1 cellular context compared by ENCODE assay signal in the genomic region with DNA sequence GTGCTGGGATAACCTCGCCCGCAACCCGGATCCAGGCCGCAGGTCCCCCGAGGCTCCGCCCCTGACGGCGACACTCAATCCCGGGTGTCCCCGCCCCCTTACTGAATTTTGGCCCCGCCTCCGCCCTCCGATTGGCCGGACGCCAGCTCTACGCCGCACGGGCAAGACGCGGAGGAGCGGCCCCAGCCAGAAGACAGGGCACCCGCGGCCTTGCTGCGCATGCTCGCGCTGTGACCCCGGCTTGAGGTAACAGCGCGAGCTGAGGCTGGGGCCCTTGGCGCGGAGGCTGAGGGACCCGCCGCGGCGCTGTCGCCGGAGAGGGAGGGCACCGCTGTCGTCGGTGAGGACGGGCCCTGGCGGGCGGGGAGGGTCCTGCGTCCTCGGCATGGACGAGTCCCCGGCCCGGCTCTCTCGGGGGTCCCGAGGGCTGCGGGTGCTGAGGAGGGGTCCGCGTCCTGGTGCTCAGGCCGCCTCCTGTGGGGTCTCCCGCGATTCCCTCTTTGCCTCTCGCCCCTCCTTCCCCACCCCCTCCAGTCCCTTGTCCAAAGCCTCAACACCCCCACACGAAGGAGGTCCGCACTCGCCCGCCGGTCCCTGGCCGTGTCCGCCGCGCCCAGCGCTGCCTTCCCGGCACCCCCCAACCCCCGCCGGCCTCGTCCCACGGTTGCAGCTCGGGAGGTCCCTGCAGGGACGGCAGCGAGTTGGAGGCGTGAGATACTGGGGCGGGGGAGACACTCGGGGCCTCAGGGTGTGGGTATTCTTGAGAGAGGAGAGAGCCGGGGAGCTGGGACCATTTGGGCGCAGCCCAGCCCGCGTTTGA.
A peak's percentile ranks its signal among the peaks of the same experiment; 100 is the strongest.
TF ChIP-seq lines count a peak whose summit lies in the region.

A gene with protein sequence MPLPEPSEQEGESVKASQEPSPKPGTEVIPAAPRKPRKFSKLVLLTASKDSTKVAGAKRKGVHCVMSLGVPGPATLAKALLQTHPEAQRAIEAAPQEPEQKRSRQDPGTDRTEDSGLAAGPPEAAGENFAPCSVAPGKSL (plus strand): TSS at position 189 of the 820 bp plus-strand sequence. CDS start 13,235 bp downstream, outside the sequence.

TF ChIP-seq in HEK293, 187 proteins besides CTCF, POLR2A, EP300 and RAD21 (continued from another document):
- TF ChIP-seq, protein P1, sequence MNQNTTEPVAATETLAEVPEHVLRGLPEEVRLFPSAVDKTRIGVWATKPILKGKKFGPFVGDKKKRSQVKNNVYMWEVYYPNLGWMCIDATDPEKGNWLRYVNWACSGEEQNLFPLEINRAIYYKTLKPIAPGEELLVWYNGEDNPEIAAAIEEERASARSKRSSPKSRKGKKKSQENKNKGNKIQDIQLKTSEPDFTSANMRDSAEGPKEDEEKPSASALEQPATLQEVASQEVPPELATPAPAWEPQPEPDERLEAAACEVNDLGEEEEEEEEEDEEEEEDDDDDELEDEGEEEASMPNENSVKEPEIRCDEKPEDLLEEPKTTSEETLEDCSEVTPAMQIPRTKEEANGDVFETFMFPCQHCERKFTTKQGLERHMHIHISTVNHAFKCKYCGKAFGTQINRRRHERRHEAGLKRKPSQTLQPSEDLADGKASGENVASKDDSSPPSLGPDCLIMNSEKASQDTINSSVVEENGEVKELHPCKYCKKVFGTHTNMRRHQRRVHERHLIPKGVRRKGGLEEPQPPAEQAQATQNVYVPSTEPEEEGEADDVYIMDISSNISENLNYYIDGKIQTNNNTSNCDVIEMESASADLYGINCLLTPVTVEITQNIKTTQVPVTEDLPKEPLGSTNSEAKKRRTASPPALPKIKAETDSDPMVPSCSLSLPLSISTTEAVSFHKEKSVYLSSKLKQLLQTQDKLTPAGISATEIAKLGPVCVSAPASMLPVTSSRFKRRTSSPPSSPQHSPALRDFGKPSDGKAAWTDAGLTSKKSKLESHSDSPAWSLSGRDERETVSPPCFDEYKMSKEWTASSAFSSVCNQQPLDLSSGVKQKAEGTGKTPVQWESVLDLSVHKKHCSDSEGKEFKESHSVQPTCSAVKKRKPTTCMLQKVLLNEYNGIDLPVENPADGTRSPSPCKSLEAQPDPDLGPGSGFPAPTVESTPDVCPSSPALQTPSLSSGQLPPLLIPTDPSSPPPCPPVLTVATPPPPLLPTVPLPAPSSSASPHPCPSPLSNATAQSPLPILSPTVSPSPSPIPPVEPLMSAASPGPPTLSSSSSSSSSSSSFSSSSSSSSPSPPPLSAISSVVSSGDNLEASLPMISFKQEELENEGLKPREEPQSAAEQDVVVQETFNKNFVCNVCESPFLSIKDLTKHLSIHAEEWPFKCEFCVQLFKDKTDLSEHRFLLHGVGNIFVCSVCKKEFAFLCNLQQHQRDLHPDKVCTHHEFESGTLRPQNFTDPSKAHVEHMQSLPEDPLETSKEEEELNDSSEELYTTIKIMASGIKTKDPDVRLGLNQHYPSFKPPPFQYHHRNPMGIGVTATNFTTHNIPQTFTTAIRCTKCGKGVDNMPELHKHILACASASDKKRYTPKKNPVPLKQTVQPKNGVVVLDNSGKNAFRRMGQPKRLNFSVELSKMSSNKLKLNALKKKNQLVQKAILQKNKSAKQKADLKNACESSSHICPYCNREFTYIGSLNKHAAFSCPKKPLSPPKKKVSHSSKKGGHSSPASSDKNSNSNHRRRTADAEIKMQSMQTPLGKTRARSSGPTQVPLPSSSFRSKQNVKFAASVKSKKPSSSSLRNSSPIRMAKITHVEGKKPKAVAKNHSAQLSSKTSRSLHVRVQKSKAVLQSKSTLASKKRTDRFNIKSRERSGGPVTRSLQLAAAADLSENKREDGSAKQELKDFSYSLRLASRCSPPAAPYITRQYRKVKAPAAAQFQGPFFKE (tag by site-specific recombination; IDR thresholded peaks at IDR 0.05; ENCODE audit: borderline replicate concordance) = no peak; the same call in 1 of the 2 replicates
- TF ChIP-seq ZBTB48 (tag by site-specific recombination; IDR thresholded peaks at IDR 0.05) = peak; percentile 97
- TF ChIP-seq KLF7 (tag by site-specific recombination; IDR thresholded peaks at IDR 0.05; ENCODE audit: borderline replicate concordance) = 0 out of 2 replicates have a peak, but pooled peaks have one; percentile 51
- no peak for TF ChIP-seq ZNF521 (tag by site-specific recombination; IDR thresholded peaks at IDR 0.05)
- 0 out of 2 replicates have a peak, but pooled peaks have one; percentile 37 for TF ChIP-seq ZBTB1 (tag by site-specific recombination; IDR thresholded peaks at IDR 0.05)
- peak; percentile 64 for TF ChIP-seq SP7 (tag by site-specific recombination; IDR thresholded peaks at IDR 0.05)
- peak; percentile 28; the same call in 1 of the 2 replicates for TF ChIP-seq GLI4 (tag by site-specific recombination; IDR thresholded peaks at IDR 0.05)
- TF ChIP-seq, protein P2, sequence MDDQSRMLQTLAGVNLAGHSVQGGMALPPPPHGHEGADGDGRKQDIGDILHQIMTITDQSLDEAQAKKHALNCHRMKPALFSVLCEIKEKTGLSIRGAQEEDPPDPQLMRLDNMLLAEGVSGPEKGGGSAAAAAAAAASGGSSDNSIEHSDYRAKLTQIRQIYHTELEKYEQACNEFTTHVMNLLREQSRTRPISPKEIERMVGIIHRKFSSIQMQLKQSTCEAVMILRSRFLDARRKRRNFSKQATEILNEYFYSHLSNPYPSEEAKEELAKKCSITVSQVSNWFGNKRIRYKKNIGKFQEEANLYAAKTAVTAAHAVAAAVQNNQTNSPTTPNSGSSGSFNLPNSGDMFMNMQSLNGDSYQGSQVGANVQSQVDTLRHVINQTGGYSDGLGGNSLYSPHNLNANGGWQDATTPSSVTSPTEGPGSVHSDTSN (CRISPR knock-in tag; IDR thresholded peaks at IDR 0.05) = peak; percentile 90; the same call in 1 of the 2 replicates
- TF ChIP-seq SP2 (tag by site-specific recombination; IDR thresholded peaks at IDR 0.05) = 0 out of 2 replicates have a peak, but pooled peaks have one; percentile 67
- TF ChIP-seq, protein P3, sequence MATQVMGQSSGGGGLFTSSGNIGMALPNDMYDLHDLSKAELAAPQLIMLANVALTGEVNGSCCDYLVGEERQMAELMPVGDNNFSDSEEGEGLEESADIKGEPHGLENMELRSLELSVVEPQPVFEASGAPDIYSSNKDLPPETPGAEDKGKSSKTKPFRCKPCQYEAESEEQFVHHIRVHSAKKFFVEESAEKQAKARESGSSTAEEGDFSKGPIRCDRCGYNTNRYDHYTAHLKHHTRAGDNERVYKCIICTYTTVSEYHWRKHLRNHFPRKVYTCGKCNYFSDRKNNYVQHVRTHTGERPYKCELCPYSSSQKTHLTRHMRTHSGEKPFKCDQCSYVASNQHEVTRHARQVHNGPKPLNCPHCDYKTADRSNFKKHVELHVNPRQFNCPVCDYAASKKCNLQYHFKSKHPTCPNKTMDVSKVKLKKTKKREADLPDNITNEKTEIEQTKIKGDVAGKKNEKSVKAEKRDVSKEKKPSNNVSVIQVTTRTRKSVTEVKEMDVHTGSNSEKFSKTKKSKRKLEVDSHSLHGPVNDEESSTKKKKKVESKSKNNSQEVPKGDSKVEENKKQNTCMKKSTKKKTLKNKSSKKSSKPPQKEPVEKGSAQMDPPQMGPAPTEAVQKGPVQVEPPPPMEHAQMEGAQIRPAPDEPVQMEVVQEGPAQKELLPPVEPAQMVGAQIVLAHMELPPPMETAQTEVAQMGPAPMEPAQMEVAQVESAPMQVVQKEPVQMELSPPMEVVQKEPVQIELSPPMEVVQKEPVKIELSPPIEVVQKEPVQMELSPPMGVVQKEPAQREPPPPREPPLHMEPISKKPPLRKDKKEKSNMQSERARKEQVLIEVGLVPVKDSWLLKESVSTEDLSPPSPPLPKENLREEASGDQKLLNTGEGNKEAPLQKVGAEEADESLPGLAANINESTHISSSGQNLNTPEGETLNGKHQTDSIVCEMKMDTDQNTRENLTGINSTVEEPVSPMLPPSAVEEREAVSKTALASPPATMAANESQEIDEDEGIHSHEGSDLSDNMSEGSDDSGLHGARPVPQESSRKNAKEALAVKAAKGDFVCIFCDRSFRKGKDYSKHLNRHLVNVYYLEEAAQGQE (tag by site-specific recombination; IDR thresholded peaks at IDR 0.05) = no peak; the same call in 1 of the 2 replicates
- peak; percentile 33; the same call in 1 of the 2 replicates for TF ChIP-seq KLF1 (tag by site-specific recombination; IDR thresholded peaks at IDR 0.05)
- no peak for TF ChIP-seq SETDB1 (IDR thresholded peaks at IDR 0.05; ENCODE audit: insufficient read length, low read length)
- TF ChIP-seq REPIN1 (tag by site-specific recombination; IDR thresholded peaks at IDR 0.05; ENCODE audit: low read depth) = peak; percentile 29; the same call in 1 of the 2 replicates
- TF ChIP-seq, protein P4, sequence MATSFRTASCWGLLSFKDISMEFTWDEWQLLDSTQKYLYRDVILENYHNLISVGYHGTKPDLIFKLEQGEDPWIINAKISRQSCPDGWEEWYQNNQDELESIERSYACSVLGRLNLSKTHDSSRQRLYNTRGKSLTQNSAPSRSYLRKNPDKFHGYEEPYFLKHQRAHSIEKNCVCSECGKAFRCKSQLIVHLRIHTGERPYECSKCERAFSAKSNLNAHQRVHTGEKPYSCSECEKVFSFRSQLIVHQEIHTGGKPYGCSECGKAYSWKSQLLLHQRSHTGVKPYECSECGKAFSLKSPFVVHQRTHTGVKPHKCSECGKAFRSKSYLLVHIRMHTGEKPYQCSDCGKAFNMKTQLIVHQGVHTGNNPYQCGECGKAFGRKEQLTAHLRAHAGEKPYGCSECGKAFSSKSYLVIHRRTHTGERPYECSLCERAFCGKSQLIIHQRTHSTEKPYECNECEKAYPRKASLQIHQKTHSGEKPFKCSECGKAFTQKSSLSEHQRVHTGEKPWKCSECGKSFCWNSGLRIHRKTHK (tag by site-specific recombination; IDR thresholded peaks at IDR 0.05) = no peak
- TF ChIP-seq ZBTB8A (tag by site-specific recombination; IDR thresholded peaks at IDR 0.05) = peak; percentile 46; the same call in 1 of the 2 replicates
- TF ChIP-seq ZNF501 (tag by site-specific recombination; IDR thresholded peaks at IDR 0.05) = peak; percentile 90
- peak; percentile 85 for TF ChIP-seq ZNF391 (tag by site-specific recombination; IDR thresholded peaks at IDR 0.05; ENCODE audit: borderline replicate concordance, low read depth)
- TF ChIP-seq ZNF140 (tag by site-specific recombination; IDR thresholded peaks at IDR 0.05) = no peak
- TF ChIP-seq ZNF239 (tag by site-specific recombination; IDR thresholded peaks at IDR 0.05) = 0 out of 2 replicates have a peak, but pooled peaks have one; percentile 50
- TF ChIP-seq ZNF324 (tag by site-specific recombination; IDR thresholded peaks at IDR 0.05) = peak; percentile 86; the same call in 1 of the 2 replicates
- TF ChIP-seq ZSCAN16 (tag by site-specific recombination; IDR thresholded peaks at IDR 0.05) = 0 out of 2 replicates have a peak, but pooled peaks have one; percentile 19
- TF ChIP-seq ZNF155 (tag by site-specific recombination; IDR thresholded peaks at IDR 0.05) = no peak
- no peak for TF ChIP-seq ZBTB17 (tag by site-specific recombination; IDR thresholded peaks at IDR 0.05)
- TF ChIP-seq ZNF433 (tag by site-specific recombination; IDR thresholded peaks at IDR 0.05; ENCODE audit: low read depth) = no peak
- TF ChIP-seq ZBTB20 (tag by site-specific recombination; IDR thresholded peaks at IDR 0.05) = peak; percentile 90
- TF ChIP-seq SP3 (tag by site-specific recombination; IDR thresholded peaks at IDR 0.05) = peak; percentile 87
- TF ChIP-seq GLIS2 (tag by site-specific recombination; IDR thresholded peaks at IDR 0.05) = peak; percentile 96
- no peak for TF ChIP-seq ZNF670 (tag by site-specific recombination; IDR thresholded peaks at IDR 0.05; ENCODE audit: low read depth)
- TF ChIP-seq ZNF174 (tag by site-specific recombination; IDR thresholded peaks at IDR 0.05) = no peak
- TF ChIP-seq ZNF16 (tag by site-specific recombination; IDR thresholded peaks at IDR 0.05; ENCODE audit: low read depth) = no peak
- peak; percentile 26; the same call in 1 of the 2 replicates for TF ChIP-seq ZNF133 (tag by site-specific recombination; IDR thresholded peaks at IDR 0.05)
- peak; percentile 86 for TF ChIP-seq ZNF76 (tag by site-specific recombination; IDR thresholded peaks at IDR 0.05; ENCODE audit: borderline replicate concordance, low read depth)
